8 cellular contexts compared by ENCODE assay signal in the genomic region with DNA sequence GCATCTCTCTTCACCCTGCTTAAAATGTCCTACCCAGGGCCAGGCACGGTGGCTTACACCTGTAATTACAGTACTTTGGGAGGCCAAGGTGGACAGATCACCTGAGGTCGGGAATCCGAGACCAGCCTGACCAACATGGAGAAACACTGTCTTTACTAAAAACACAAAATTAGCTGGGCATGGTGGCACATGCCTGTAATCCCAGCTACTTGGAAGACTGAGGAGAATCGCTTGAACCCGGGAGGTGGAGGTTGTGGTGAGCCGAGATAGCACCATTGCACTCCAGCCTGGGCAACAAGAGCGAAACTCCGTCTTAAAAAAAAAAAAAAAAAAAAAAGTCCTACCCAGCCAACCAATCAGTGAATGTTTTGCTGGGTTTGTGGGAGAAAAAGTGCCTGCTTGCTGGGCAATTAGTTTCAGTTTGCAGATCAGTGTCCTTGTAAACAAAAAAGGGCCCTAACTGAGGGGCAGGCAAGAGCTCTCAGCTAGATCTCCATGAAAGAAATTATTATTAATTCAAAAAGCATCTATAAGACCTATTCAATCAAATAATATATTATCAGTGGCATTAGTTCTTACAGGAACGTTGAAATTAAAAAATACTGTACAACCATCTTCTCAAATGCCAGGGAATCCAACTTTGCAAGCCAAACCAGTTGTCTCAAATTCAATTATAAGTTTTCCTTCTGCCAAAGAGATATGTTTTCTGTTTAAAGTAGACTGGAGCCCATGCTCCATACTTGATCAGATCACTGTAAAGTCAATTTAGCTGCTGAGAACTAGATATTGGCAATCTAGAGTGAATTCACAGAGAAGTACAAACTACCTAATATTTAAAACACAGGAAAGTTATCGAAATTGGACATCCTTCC. TPM values are rescaled to one million over a fixed set of nuclear protein-coding genes. Genes with fewer than 3 reads are reported as not detected.
DNase-seq lines count a peak whose midpoint lies in the region; ATAC-seq and TF ChIP-seq lines count a peak whose summit lies in the region.

No MANE protein-coding gene starts in this region.

- ATAC-seq in GM18505 (IDR thresholded peaks at IDR 0.05; ENCODE audit: unreplicated experiment) = no peak
- 0 out of 3 replicates have a peak, but pooled peaks have one; percentile 0 for ATAC-seq in SK-N-SH treated with all-trans-retinoic acid at 6 μM for 48 hours
- ATAC-seq in effector memory CD8-positive, alpha-beta T cell (replicated peaks) = no peak
- no peak for ATAC-seq in GM21737 (IDR thresholded peaks at IDR 0.05; ENCODE audit: unreplicated experiment)

- H3K79me2 ChIP-seq in neural cell (replicated peaks; ENCODE audit: insufficient read depth, low read length) = peaks cover 77% of the 10 kb centered on the region

- no peaks in the 10 kb centered on the region for H3K27me3 Mint-ChIP-seq in effector memory CD8-positive, alpha-beta T cell

- H3K4me1 Mint-ChIP-seq in effector memory CD8-positive, alpha-beta T cell (ENCODE audit: low read depth in 2 of 2) = peaks cover 27 to 56% of the 10 kb centered on the region in 2 donors

- TF ChIP-seq EP300 in neural cell (conservative IDR thresholded peaks at IDR 0.05; ENCODE audit: poor library complexity, severe bottlenecking) = no peak

- no peaks in the 10 kb centered on the region for H3K9me3 ChIP-seq in neural cell (ENCODE audit: low read length)

- peaks cover 18% of the 10 kb centered on the region for H3K36me3 Mint-ChIP-seq in effector memory CD8-positive, alpha-beta T cell (ENCODE audit: insufficient read depth)

- peak overlapping the region; percentile 92 for H3K4me3 ChIP-seq in neural cell (ENCODE audit: low read length)

- no peaks in the 10 kb centered on the region for H3K27me3 ChIP-seq in neural cell (ENCODE audit: insufficient read depth, low read depth, low read length)

- peak; percentile 34 for TF ChIP-seq POLR2A in GM18505 (IDR thresholded peaks at IDR 0.05; ENCODE audit: borderline replicate concordance, extremely low read depth, insufficient read depth, insufficient read length)

- H3K36me3 ChIP-seq in neural cell (ENCODE audit: insufficient read depth, low read length) = no peaks in the 10 kb centered on the region

- H3K9ac ChIP-seq in neural cell (ENCODE audit: low read length) = no peak overlapping the region

- peak overlapping the region; percentile 93 to 94 for H3K27ac Mint-ChIP-seq in effector memory CD8-positive, alpha-beta T cell

- no peak overlapping the region for H2AFZ ChIP-seq in neural cell (ENCODE audit: low read depth, low read length)

- H4K20me1 ChIP-seq in neural cell (ENCODE audit: insufficient read depth) = peaks cover 20% of the 10 kb centered on the region

- H3K27ac ChIP-seq in 22Rv1 (peak overlapping the region; percentile 62), neural cell (ENCODE audit: low read length) (no peak overlapping the region)

- H3F3A ChIP-seq in neural cell (ENCODE audit: insufficient read depth, low read length, poor library complexity, severe bottlenecking) = no peaks in the 10 kb centered on the region

- peak overlapping the region; percentile 92 for H3K4me2 ChIP-seq in neural cell (ENCODE audit: low read length)

- no peak for TF ChIP-seq RAD21 in neural cell (conservative IDR thresholded peaks at IDR 0.05)

- H3K4me3 Mint-ChIP-seq in effector memory CD8-positive, alpha-beta T cell = peak overlapping the region; percentile 77 to 97

- no peak for TF ChIP-seq CTCF in 22Rv1 (IDR thresholded peaks at IDR 0.05)
- TF ChIP-seq CTCF in neural cell (IDR thresholded peaks at IDR 0.05; ENCODE audit: poor library complexity, severe bottlenecking) = no peak

- no peaks in the 10 kb centered on the region for H3K9me2 ChIP-seq in neural cell (ENCODE audit: insufficient read depth, low read length)

- H3K9me3 Mint-ChIP-seq in effector memory CD8-positive, alpha-beta T cell = no peaks in the 10 kb centered on the region

- peak in 2 of 3 experiments; percentile 15 to 31 for DNase-seq in effector memory CD8-positive, alpha-beta T cell
- DNase-seq in GDM1 (lab: John Stamatoyannopoulos, UW) (no peak), retina (no peak)

TF ChIP-seq in SK-N-SH treated with all-trans-retinoic acid at 6 μM for 48 hours, 23 proteins besides CTCF, POLR2A, EP300 and RAD21 (continues in another document):
- TF ChIP-seq ZFP30 (CRISPR knock-in tag; IDR thresholded peaks at IDR 0.05) (no peak), ZNF8 (CRISPR knock-in tag; IDR thresholded peaks at IDR 0.05) (no peak), ESRRG (CRISPR knock-in tag; IDR thresholded peaks at IDR 0.05) (no peak), CSDC2 (CRISPR knock-in tag; IDR thresholded peaks at IDR 0.05) (no peak), SNAI2 (CRISPR knock-in tag; IDR thresholded peaks at IDR 0.05) (no peak), TCF4 (CRISPR knock-in tag; IDR thresholded peaks at IDR 0.05; ENCODE audit: borderline replicate concordance) (no peak), CSRNP3 (CRISPR knock-in tag; IDR thresholded peaks at IDR 0.05) (no peak), ARNTL (CRISPR knock-in tag; IDR thresholded peaks at IDR 0.05; ENCODE audit: borderline replicate concordance, low read depth) (no peak), TOX (CRISPR knock-in tag; IDR thresholded peaks at IDR 0.05; ENCODE audit: borderline replicate concordance) (no peak), RARB (CRISPR knock-in tag; IDR thresholded peaks at IDR 0.05) (no peak), ZNF565 (CRISPR knock-in tag; conservative IDR thresholded peaks at IDR 0.05; ENCODE audit: low read depth) (no peak), ZFP3 (CRISPR knock-in tag; IDR thresholded peaks at IDR 0.05) (no peak)
- TF ChIP-seq, protein P1, sequence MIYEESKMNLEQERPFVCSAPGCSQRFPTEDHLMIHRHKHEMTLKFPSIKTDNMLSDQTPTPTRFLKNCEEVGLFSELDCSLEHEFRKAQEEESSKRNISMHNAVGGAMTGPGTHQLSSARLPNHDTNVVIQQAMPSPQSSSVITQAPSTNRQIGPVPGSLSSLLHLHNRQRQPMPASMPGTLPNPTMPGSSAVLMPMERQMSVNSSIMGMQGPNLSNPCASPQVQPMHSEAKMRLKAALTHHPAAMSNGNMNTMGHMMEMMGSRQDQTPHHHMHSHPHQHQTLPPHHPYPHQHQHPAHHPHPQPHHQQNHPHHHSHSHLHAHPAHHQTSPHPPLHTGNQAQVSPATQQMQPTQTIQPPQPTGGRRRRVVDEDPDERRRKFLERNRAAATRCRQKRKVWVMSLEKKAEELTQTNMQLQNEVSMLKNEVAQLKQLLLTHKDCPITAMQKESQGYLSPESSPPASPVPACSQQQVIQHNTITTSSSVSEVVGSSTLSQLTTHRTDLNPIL (CRISPR knock-in tag; IDR thresholded peaks at IDR 0.05; ENCODE audit: low read depth) = no peak

TF ChIP-seq in neural cell, 6 proteins besides CTCF, POLR2A, EP300 and RAD21:
- TF ChIP-seq MXI1 (conservative IDR thresholded peaks at IDR 0.05; ENCODE audit: poor library complexity, severe bottlenecking) = no peak
- no peak for TF ChIP-seq SMC3 (conservative IDR thresholded peaks at IDR 0.05; ENCODE audit: poor library complexity)
- no peak for TF ChIP-seq EZH2 (IDR thresholded peaks at IDR 0.05; ENCODE audit: borderline replicate concordance, insufficient read depth, low read length, poor library complexity, severe bottlenecking)
- no peak for TF ChIP-seq TAF1 (IDR thresholded peaks at IDR 0.05; ENCODE audit: low read depth)
- TF ChIP-seq POLR2AphosphoS5 (IDR thresholded peaks at IDR 0.05) = no peak
- TF ChIP-seq, protein P2, sequence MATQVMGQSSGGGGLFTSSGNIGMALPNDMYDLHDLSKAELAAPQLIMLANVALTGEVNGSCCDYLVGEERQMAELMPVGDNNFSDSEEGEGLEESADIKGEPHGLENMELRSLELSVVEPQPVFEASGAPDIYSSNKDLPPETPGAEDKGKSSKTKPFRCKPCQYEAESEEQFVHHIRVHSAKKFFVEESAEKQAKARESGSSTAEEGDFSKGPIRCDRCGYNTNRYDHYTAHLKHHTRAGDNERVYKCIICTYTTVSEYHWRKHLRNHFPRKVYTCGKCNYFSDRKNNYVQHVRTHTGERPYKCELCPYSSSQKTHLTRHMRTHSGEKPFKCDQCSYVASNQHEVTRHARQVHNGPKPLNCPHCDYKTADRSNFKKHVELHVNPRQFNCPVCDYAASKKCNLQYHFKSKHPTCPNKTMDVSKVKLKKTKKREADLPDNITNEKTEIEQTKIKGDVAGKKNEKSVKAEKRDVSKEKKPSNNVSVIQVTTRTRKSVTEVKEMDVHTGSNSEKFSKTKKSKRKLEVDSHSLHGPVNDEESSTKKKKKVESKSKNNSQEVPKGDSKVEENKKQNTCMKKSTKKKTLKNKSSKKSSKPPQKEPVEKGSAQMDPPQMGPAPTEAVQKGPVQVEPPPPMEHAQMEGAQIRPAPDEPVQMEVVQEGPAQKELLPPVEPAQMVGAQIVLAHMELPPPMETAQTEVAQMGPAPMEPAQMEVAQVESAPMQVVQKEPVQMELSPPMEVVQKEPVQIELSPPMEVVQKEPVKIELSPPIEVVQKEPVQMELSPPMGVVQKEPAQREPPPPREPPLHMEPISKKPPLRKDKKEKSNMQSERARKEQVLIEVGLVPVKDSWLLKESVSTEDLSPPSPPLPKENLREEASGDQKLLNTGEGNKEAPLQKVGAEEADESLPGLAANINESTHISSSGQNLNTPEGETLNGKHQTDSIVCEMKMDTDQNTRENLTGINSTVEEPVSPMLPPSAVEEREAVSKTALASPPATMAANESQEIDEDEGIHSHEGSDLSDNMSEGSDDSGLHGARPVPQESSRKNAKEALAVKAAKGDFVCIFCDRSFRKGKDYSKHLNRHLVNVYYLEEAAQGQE (IDR thresholded peaks at IDR 0.05; ENCODE audit: borderline replicate concordance) = no peak
TF ChIP-seq in neural cell: peak in this region for 0.

RNA-seq across cellular contexts. Expression of gene MEGF9, which starts 3.9 kb away (rescaled TPM):
- 32.8 and 35.0 TPM in 2 replicates for polyA plus RNA-seq in neural cell
- polyA minus RNA-seq in neural cell = 68.7 and 82.4 TPM in 2 replicates

Comparison
In these comparisons a context has a peak if more than half of its experiments do, and no peak if none do; other contexts are left out.
1. DNase-seq: peak in effector memory CD8-positive, alpha-beta T cell (2 of 3); none in GDM1 (single experiment) and retina (single experiment).